ENCODE assay signal across 1 cellular context in the genomic region with DNA sequence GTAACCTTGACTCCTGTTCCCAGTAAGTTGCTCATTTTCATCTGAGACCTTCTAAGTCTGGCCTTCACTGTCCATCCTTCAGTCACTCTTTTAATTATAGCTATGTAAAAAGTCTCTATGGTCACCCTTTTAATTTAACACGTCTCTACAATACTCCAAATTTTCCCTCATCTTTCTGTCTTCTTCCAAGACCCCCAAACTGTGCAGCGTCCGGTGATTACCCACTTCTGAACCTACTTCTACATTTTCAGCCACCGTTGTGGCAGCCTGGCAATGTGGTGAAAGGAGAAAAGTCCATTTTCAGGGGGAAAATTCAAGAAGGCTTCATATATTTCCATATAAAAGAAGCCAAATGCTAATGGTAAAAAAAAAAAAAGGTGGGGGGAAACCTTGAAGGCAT.
DNase-seq lines count a peak whose midpoint lies in the region.
"Not testable (repeated sequence)": the region's sequence is repeated elsewhere in the genome, so short reads cannot be mapped to it uniquely, and the experiment has no call there.

No MANE protein-coding gene starts in this region.

- H3K27ac ChIP-seq in caudate nucleus (ENCODE audit: low read depth, low read length): peak overlapping the region; percentile 67

- not testable (repeated sequence) for DNase-seq in caudate nucleus (lab: John Stamatoyannopoulos, UW)
